Comparison of ENCODE assay signal across 1 cellular context in the genomic region with DNA sequence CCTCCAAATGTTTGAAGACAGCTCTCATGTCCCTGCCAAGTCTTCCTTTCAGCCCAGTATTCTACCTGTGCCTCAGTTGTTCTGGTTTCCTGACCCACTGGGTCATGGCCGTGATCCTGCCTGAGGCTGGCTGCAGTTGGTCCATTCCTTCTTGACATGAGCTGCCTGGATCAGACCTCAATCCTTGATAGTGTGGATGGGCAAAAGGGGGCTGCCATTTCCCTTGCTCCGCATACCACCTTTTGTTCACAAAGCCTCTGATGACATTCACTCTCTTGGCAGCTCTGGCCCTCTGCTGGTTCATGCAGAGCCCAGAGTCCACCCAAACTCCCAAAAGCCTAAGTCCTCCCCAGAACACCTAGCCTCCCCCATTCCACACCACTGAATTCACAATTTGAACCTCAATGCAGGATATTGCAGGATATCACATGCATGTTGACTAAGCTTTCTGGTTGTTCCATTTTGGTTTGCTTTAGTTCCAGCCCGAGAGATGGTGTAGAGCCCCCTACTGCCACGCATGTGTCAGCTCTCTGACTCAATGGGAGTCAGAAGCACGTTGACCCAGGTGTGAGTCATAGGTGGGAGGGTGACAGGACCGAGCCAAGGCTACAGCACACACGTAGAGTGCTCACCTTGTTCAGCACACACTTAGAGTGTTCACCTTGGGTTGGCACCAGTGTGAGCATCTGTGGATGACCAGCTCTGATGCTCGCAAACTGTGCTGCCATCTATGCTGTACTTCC.
TF ChIP-seq lines count a peak whose summit lies in the region.

No MANE protein-coding gene starts in this region.

TF ChIP-seq in Ishikawa, 13 proteins besides CTCF, POLR2A, EP300 and RAD21 (continued from another document):
- TF ChIP-seq REST (IDR thresholded peaks at IDR 0.05; ENCODE audit: low read depth) (no peak), CREB1 (IDR thresholded peaks at IDR 0.05; ENCODE audit: low read depth) (no peak), ZBTB7A (IDR thresholded peaks at IDR 0.05; ENCODE audit: low read depth) (no peak)
TF ChIP-seq in Ishikawa: peak in this region for 0.
